Comparison of ENCODE assay signal across 9 cellular contexts in genomic region chrX:66200855-66201795, GRCh38. TPM values are rescaled to one million over a fixed set of nuclear protein-coding genes. Genes with fewer than 3 reads are reported as not detected.
DNase-seq lines count a peak whose midpoint lies in the region; ATAC-seq, FAIRE-seq and TF ChIP-seq lines count a peak whose summit lies in the region.
"Had no signal": no experiment of that assay in that cellular context is flagged by ENCODE, and none has a peak within 500 bp of the region (broad histone marks: within the 10 kb centered on the region; RNA-seq: fewer than 3 reads in every experiment).

No MANE protein-coding gene starts in this region.

- no peaks in the 10 kb centered on the region for H3F3A ChIP-seq in SU-DHL-6 (ENCODE audit: insufficient read depth)

- H3K27ac ChIP-seq in SU-DHL-6 (ENCODE audit: low read depth, low read length) (no peak overlapping the region), HepG2 (ENCODE audit: extremely low read length, insufficient read depth, low read length) (no peak overlapping the region), suprapubic skin (no peak overlapping the region)

- H3K9me3 Mint-ChIP-seq in CD14-positive monocyte = no peaks in the 10 kb centered on the region
- H3K9me3 Mint-ChIP-seq in stimulated activated effector memory CD8-positive, alpha-beta T cell treated with anti-CD3 and anti-CD28 coated beads, Interleukin-12 subunit alpha, Interleukin-12 subunit beta, amount 100 ng/mL, for 72 hours = no peaks in the 10 kb centered on the region

- FAIRE-seq in HepG2 (lab: Jason Lieb, UNC) = no peak

- H3K36me3 ChIP-seq in SU-DHL-6 (ENCODE audit: low read length) (no peaks in the 10 kb centered on the region), HepG2 (replicated peaks in 1 of 2; ENCODE audit: control insufficient read depth in 1 of 2, insufficient read depth in 2 of 2, low read length in 2 of 2) (no peaks in the 10 kb centered on the region), suprapubic skin (no peaks in the 10 kb centered on the region)

- H3K4me1 Mint-ChIP-seq in CD14-positive monocyte = peaks cover 14% of the 10 kb centered on the region
- H3K4me1 Mint-ChIP-seq in stimulated activated effector memory CD8-positive, alpha-beta T cell treated with anti-CD3 and anti-CD28 coated beads, Interleukin-12 subunit alpha, Interleukin-12 subunit beta, amount 100 ng/mL, for 72 hours = peaks cover 26% of the 10 kb centered on the region

- H4K20me1 ChIP-seq in SU-DHL-6 (ENCODE audit: low read depth, low read length) (no peaks in the 10 kb centered on the region), HepG2 (ENCODE audit: insufficient read depth, low read length) (no peaks in the 10 kb centered on the region)

- TF ChIP-seq RAD21 in HepG2 (CRISPR knock-in tag; IDR thresholded peaks at IDR 0.05) = no peak

- H3K9me2 ChIP-seq in SU-DHL-6 (replicated peaks; ENCODE audit: insufficient read depth, low read length) = no peaks in the 10 kb centered on the region

- BruUV-seq in HepG2 (replicated peaks; lab: Mats Ljungman, UMichigan) = no TSS peak

- H3K9me3 ChIP-seq in SU-DHL-6 (ENCODE audit: insufficient read depth, low read length) = no peaks in the 10 kb centered on the region
- H3K9me3 ChIP-seq in HepG2 (ENCODE audit: low read length) = no peaks in the 10 kb centered on the region
- no peaks in the 10 kb centered on the region for H3K9me3 ChIP-seq in suprapubic skin

- POLR2A ChIA-PET in HepG2 (lab: Yijun Ruan, JAX) = no interaction called here

- TF ChIP-seq EP300 in HepG2 (IDR thresholded peaks at IDR 0.05; ENCODE audit: low read depth in 2 of 2, low read length in 2 of 2) = no peak
- no peak for TF ChIP-seq EP300 in HepG2 (CRISPR knock-in tag; IDR thresholded peaks at IDR 0.05; ENCODE audit: borderline replicate concordance)
- no peak for TF ChIP-seq EP300 in suprapubic skin (IDR thresholded peaks at IDR 0.05)

- no peak for DNase-seq in CD14-positive monocyte (ENCODE audit: low spot score)
- no peak for DNase-seq in HepG2 (ENCODE audit: low spot score)
- no peak for DNase-seq in suprapubic skin (ENCODE audit: low spot score in 2 of 2)
- DNase-seq in stimulated activated effector memory CD8-positive, alpha-beta T cell treated with anti-CD3 and anti-CD28 coated beads, Interleukin-12 subunit alpha, Interleukin-12 subunit beta, amount 100 ng/mL, for 72 hours (ENCODE audit: low spot score in 2 of 2) = no peak
- DNase-seq in NCI-H1694 treated with DMSO at 0.1 percent for 48 hours (lab: John Stamatoyannopoulos, UW) = no peak

- in situ Hi-C loops in HepG2 (cut with HindIII; ENCODE audit: extremely low pct_ligation_motif_present, low pct_unique_long_range_greater_than_20kb) = no loop called here

- no peak overlapping the region for H3K4me3 Mint-ChIP-seq in CD14-positive monocyte
- H3K4me3 Mint-ChIP-seq in stimulated activated effector memory CD8-positive, alpha-beta T cell treated with anti-CD3 and anti-CD28 coated beads, Interleukin-12 subunit alpha, Interleukin-12 subunit beta, amount 100 ng/mL, for 72 hours = no peak overlapping the region

- H3K4me3 ChIP-seq in SU-DHL-6 (ENCODE audit: insufficient read depth, low read length, poor library complexity, severe bottlenecking) (no peak overlapping the region), HepG2 (replicated peaks in 1 of 3; ENCODE audit: insufficient read depth in 1 of 3, low read depth in 2 of 3, low read length in 3 of 3) (no peak overlapping the region), suprapubic skin (no peak overlapping the region)
- H3K4me3 ChIP-seq: lung had no signal

- H3K27me3 Mint-ChIP-seq in CD14-positive monocyte (ENCODE audit: low read depth in 3 of 3) = peaks cover 0 to 17% (median 2%) of the 10 kb centered on the region in 3 donors

- H3K27me3 ChIP-seq in SU-DHL-6 (ENCODE audit: low read length) (no peaks in the 10 kb centered on the region), HepG2 (ENCODE audit: control insufficient read depth in 1 of 2, insufficient read depth in 2 of 2, low read length in 2 of 2) (no peaks in the 10 kb centered on the region), suprapubic skin (no peaks in the 10 kb centered on the region)

- no peaks in the 10 kb centered on the region for H3K36me3 Mint-ChIP-seq in CD14-positive monocyte
- H3K36me3 Mint-ChIP-seq in stimulated activated effector memory CD8-positive, alpha-beta T cell treated with anti-CD3 and anti-CD28 coated beads, Interleukin-12 subunit alpha, Interleukin-12 subunit beta, amount 100 ng/mL, for 72 hours = no peaks in the 10 kb centered on the region

- H3K9ac ChIP-seq in SU-DHL-6 (ENCODE audit: low read length) = no peak overlapping the region
- H3K9ac ChIP-seq in HepG2 (ENCODE audit: insufficient read depth, low read depth, low read length) = no peak overlapping the region

- peak; percentile 63 for ATAC-seq in GM21447 (IDR thresholded peaks at IDR 0.05; ENCODE audit: unreplicated experiment)
- no peak for ATAC-seq in HepG2
- no peak for ATAC-seq in stimulated activated effector memory CD8-positive, alpha-beta T cell treated with anti-CD3 and anti-CD28 coated beads, Interleukin-12 subunit alpha, Interleukin-12 subunit beta, amount 100 ng/mL, for 72 hours
- ATAC-seq in HG03460 (IDR thresholded peaks at IDR 0.05; ENCODE audit: unreplicated experiment) = no peak

- H3K79me2 ChIP-seq in SU-DHL-6 (ENCODE audit: insufficient read depth, low read length) (no peaks in the 10 kb centered on the region), HepG2 (ENCODE audit: insufficient read depth, low read length) (no peaks in the 10 kb centered on the region)

- intact Hi-C loops in CD14-positive monocyte (cut with micrococcal nuclease) (no loop called here), HepG2 (cut with micrococcal nuclease; ENCODE audit: unreplicated experiment) (loop anchor here (2.0 kb wide), 1 partner anchor 530 kb away; no protein-coding TSS in a partner anchor)

- H3K4me1 ChIP-seq in HepG2 (ENCODE audit: insufficient read depth, low read length) (no peaks in the 10 kb centered on the region), suprapubic skin (no peaks in the 10 kb centered on the region)

- H3K4me2 ChIP-seq in SU-DHL-6 (ENCODE audit: low read depth, low read length, poor library complexity, severe bottlenecking) (no peak overlapping the region), HepG2 (ENCODE audit: low read depth, low read length) (no peak overlapping the region)

- H2AFZ ChIP-seq in SU-DHL-6 (ENCODE audit: low read depth, low read length, severe bottlenecking) (no peak overlapping the region), HepG2 (ENCODE audit: low read length) (no peak overlapping the region)

- CTCF ChIA-PET in HepG2 (lab: Yijun Ruan, JAX; ENCODE audit: low intra/inter-chr PET ratio, low total read pairs) = no interaction called here

- WGBS in HepG2 (ENCODE audit: low lambda C conversion rate) = 18% methylated on average over 5 of the region's 5 CpGs
- 37% methylated on average over 5 of the region's 5 CpGs for WGBS in suprapubic skin

- no peak overlapping the region for H3K27ac Mint-ChIP-seq in CD14-positive monocyte
- no peak overlapping the region for H3K27ac Mint-ChIP-seq in stimulated activated effector memory CD8-positive, alpha-beta T cell treated with anti-CD3 and anti-CD28 coated beads, Interleukin-12 subunit alpha, Interleukin-12 subunit beta, amount 100 ng/mL, for 72 hours

- TF ChIP-seq POLR2A in HepG2 (IDR thresholded peaks at IDR 0.05; ENCODE audit: insufficient read depth in 1 of 2, low read depth in 2 of 2, low read length in 2 of 2) = no peak
- no peak for TF ChIP-seq POLR2A in suprapubic skin (IDR thresholded peaks at IDR 0.05)

- TF ChIP-seq CTCF in CD14-positive monocyte (IDR thresholded peaks at IDR 0.05) (peak; percentile 35), SU-DHL-6 (IDR thresholded peaks at IDR 0.05; ENCODE audit: insufficient read depth, low read length, poor library complexity, severe bottlenecking) (peak; percentile 33), HepG2 (CRISPR knock-in tag; IDR thresholded peaks at IDR 0.05) (no peak), suprapubic skin (IDR thresholded peaks at IDR 0.05) (no peak)

TF ChIP-seq in HepG2, 621 proteins besides CTCF, POLR2A, EP300 and RAD21:
- no peak for TF ChIP-seq FOXA1 (IDR thresholded peaks at IDR 0.05)
- no peak for TF ChIP-seq FOXA1 (CRISPR knock-in tag; IDR thresholded peaks at IDR 0.05)
- peak; percentile 17; the same call in 1 of the 2 replicates for TF ChIP-seq STAG1 (CRISPR knock-in tag; IDR thresholded peaks at IDR 0.05)

RNA-seq across cellular contexts. Expression of gene HEPH, which starts 37.1 kb away (rescaled TPM):
- polyA plus RNA-seq in CD14-positive monocyte (not detected), HepG2 (2011; rRNA removed) (0.03 TPM in 1 of 2 replicates, not detected in the other)
- total RNA-seq in HepG2 (2016; rRNA removed; fragmentation: Illumina TruSeq; extraction: Trizol) (not detected in 2 replicates), suprapubic skin (1 to 10 TPM; 2.8 to 9.8 (median 8.8) TPM)
- total RNA-seq in HepG2 (2016; cell fraction: cytosol; rRNA removed; fragmentation: Illumina TruSeq; extraction: Trizol; ENCODE audit: low read depth) = not detected in 2 replicates
- total RNA-seq in HepG2 (2016; cell fraction: insoluble cytoplasmic fraction; rRNA removed; fragmentation: Illumina TruSeq; extraction: Trizol) = not detected in 2 replicates
- total RNA-seq in HepG2 (2016; cell fraction: membrane; rRNA removed; fragmentation: Illumina TruSeq; extraction: Trizol) = not detected in 2 replicates
- total RNA-seq in HepG2 (2016; cell fraction: nucleus; rRNA removed; fragmentation: Illumina TruSeq; extraction: Trizol) = not detected in 2 replicates
- 0.01 TPM in 1 of 2 replicates, not detected in the other for polyA plus RNA-seq in HepG2 (2011; cell fraction: cytosol; rRNA removed)
- 0.03 TPM in 1 of 2 replicates, not detected in the other for polyA plus RNA-seq in HepG2 (2011; cell fraction: nucleus; rRNA removed)
- not detected in 2 replicates for polyA plus RNA-seq in HepG2 (2012)
- polyA plus RNA-seq in HepG2 (2016; cell fraction: cytosol; fragmentation: Illumina TruSeq; extraction: Trizol; ENCODE audit: low read depth) = not detected in 2 replicates
- polyA plus RNA-seq in HepG2 (2016; cell fraction: insoluble cytoplasmic fraction; fragmentation: Illumina TruSeq; extraction: Trizol; ENCODE audit: low read depth) = not detected in 2 replicates
- not detected in 2 replicates for polyA plus RNA-seq in HepG2 (2016; cell fraction: membrane; fragmentation: Illumina TruSeq; extraction: Trizol; ENCODE audit: low read depth)
- not detected in 2 replicates for polyA plus RNA-seq in HepG2 (2016; cell fraction: nucleus; fragmentation: Illumina TruSeq; extraction: Trizol; ENCODE audit: insufficient read depth, low read depth)
- 0.10 and 1.4 TPM in 2 replicates for polyA minus RNA-seq in HepG2 (2011; rRNA and poly(A)+ RNA removed; ENCODE audit: low replicate concordance)
- polyA minus RNA-seq in HepG2 (2011; cell fraction: cytosol; rRNA and poly(A)+ RNA removed) = not detected in 2 replicates
- polyA minus RNA-seq in HepG2 (2011; cell fraction: nucleus; rRNA and poly(A)+ RNA removed) = not detected in 2 replicates

Comparison
In these comparisons a context has a peak if more than half of its experiments do, and no peak if none do; other contexts are left out.
1. CTCF ChIP-seq: peak in CD14-positive monocyte (single experiment) and SU-DHL-6 (single experiment); none in HepG2 (single experiment) and suprapubic skin (0 of 2).